19 cellular contexts compared by ENCODE assay signal in genomic region chr9:89880161-89880560, GRCh38.
A peak's percentile ranks its signal among the peaks of the same experiment; 100 is the strongest.
DNase-seq lines count a peak whose midpoint lies in the region; ATAC-seq and TF ChIP-seq lines count a peak whose summit lies in the region.
"Had no signal": no experiment of that assay in that cellular context is flagged by ENCODE, and none has a peak within 500 bp of the region (broad histone marks: within the 10 kb centered on the region; RNA-seq: fewer than 3 reads in every experiment).

No MANE protein-coding gene starts in this region.

- no peak for TF ChIP-seq EP300 in stomach (IDR thresholded peaks at IDR 0.05)

- CTCF ChIA-PET in activated B cell treated with CpG ODN at 0.5 μM for 24 hours (lab: Charles Lee): no interaction called here

- POLR2A ChIA-PET in activated B cell treated with CpG ODN at 0.5 μM for 24 hours (lab: Charles Lee): no interaction called here

- no peaks in the 10 kb centered on the region for H3K36me3 ChIP-seq in stomach

- peak overlapping the region in 3 of 5 donors; percentile 29 to 61 (median 35) for H3K27ac ChIP-seq in stomach
- no peak overlapping the region for H3K27ac ChIP-seq in substantia nigra (ENCODE audit: low read depth, low read length, poor library complexity, severe bottlenecking)
- H3K27ac ChIP-seq: KMS-11 had no signal

- H3K27me3 Mint-ChIP-seq in activated B cell treated with CpG ODN at 0.5 μM for 24 hours: no peaks in the 10 kb centered on the region

- no peak overlapping the region for H3K4me3 Mint-ChIP-seq in activated B cell treated with CpG ODN at 0.5 μM for 24 hours
- H3K4me3 Mint-ChIP-seq: CD8-positive, alpha-beta T cell; HFFc6 had no signal

- intact Hi-C loops in activated B cell treated with CpG ODN at 0.5 μM for 24 hours (cut with micrococcal nuclease) (no loop called here), stomach (cut with DNase I; ENCODE audit: low total_unique reads) (no loop called here)

- no peaks in the 10 kb centered on the region for H3K36me3 Mint-ChIP-seq in activated B cell treated with CpG ODN at 0.5 μM for 24 hours (ENCODE audit: low read depth)
- H3K36me3 Mint-ChIP-seq: CD8-positive, alpha-beta T cell had no signal

- WGBS in stomach, 5 donors: 86 to 93% (median 92%) methylated on average over 11 of the region's 11 CpGs

- no peak overlapping the region for H3K4me3 ChIP-seq in stomach

- H3K4me1 ChIP-seq in stomach: peaks cover 18 to 37% (median 21%) of the 10 kb centered on the region in 4 donors

- H3K27ac Mint-ChIP-seq in activated B cell treated with CpG ODN at 0.5 μM for 24 hours: no peak overlapping the region
- H3K27ac Mint-ChIP-seq: CD8-positive, alpha-beta T cell; HFFc6 had no signal

- H3K9me3 Mint-ChIP-seq in activated B cell treated with CpG ODN at 0.5 μM for 24 hours: no peaks in the 10 kb centered on the region
- H3K9me3 Mint-ChIP-seq: CD8-positive, alpha-beta T cell had no signal

- no peak for TF ChIP-seq POLR2A in stomach (IDR thresholded peaks at IDR 0.05)

- no peak for TF ChIP-seq CTCF in activated B cell treated with CpG ODN at 0.5 μM for 24 hours (IDR thresholded peaks at IDR 0.05)
- TF ChIP-seq CTCF in stomach (IDR thresholded peaks at IDR 0.05): no peak

- ATAC-seq in activated B cell treated with CpG ODN at 0.5 μM for 24 hours (ENCODE audit: low read depth) (no peak), left lobe of liver (no peak), GM18858 (IDR thresholded peaks at IDR 0.05; ENCODE audit: unreplicated experiment) (no peak), HG02610 (IDR thresholded peaks at IDR 0.05; ENCODE audit: unreplicated experiment) (no peak)
- ATAC-seq: CD8-positive, alpha-beta T cell had no signal

- H3K9me3 ChIP-seq in stomach: no peaks in the 10 kb centered on the region

- peak; percentile 47 for DNase-seq in activated effector memory CD4-positive, alpha-beta T cell treated with anti-CD3 and anti-CD28 coated beads, Interleukin-2, amount 50 U/mL, for 16 hours
- DNase-seq in activated effector memory CD4-positive, alpha-beta T cell treated with Interleukin-2 at 50 U/mL for 16 hours: no peak
- peak; percentile 5 for DNase-seq in activated B cell treated with CpG ODN at 0.5 μM for 24 hours
- peak; percentile 33 for DNase-seq in left lobe of liver (ENCODE audit: low spot score)
- peak; percentile 18 for DNase-seq in stomach
- no peak for DNase-seq in substantia nigra (lab: John Stamatoyannopoulos, UW)
- DNase-seq: DND-41; GDM1; HFFc6; NCI-H1092; NCI-H1694 treated with DMSO at 0.1 percent for 48 hours; NCI-H345; NCI-H526 treated with DMSO at 0.1 percent for 48 hours; NK-92 treated with Interleukin-12 subunit alpha and Interleukin-12 subunit beta, amount 100 ng/mL, for 24 hours; OCI-M1 had no signal

- H3K27me3 ChIP-seq in stomach: no peaks in the 10 kb centered on the region

- H3K4me1 Mint-ChIP-seq in activated B cell treated with CpG ODN at 0.5 μM for 24 hours: no peaks in the 10 kb centered on the region

Comparison
In these comparisons a context has a peak if more than half of its experiments do, and no peak if none do; other contexts are left out.
1. DNase-seq: peak in activated effector memory CD4-positive, alpha-beta T cell treated with anti-CD3 and anti-CD28 coated beads, Interleukin-2, amount 50 U/mL, for 16 hours (single experiment), activated B cell treated with CpG ODN at 0.5 μM for 24 hours (single experiment), left lobe of liver (single experiment) and stomach (single experiment); none in activated effector memory CD4-positive, alpha-beta T cell treated with Interleukin-2 at 50 U/mL for 16 hours (single experiment) and substantia nigra (0 of 49).